In genomic region chr3:32455609-32456428, GRCh38 we compare ENCODE assay signal across 13 cellular contexts. TPM values are rescaled to one million over a fixed set of nuclear protein-coding genes. Genes with fewer than 3 reads are reported as not detected.
DNase-seq lines count a peak whose midpoint lies in the region; ATAC-seq and FAIRE-seq lines count a peak whose summit lies in the region.
"Had no signal": no experiment of that assay in that cellular context is flagged by ENCODE, and none has a peak within 500 bp of the region (broad histone marks: within the 10 kb centered on the region; RNA-seq: fewer than 3 reads in every experiment).

No MANE protein-coding gene starts in this region.

- H3K4me1 Mint-ChIP-seq in activated CD8-positive, alpha-beta memory T cell treated with anti-CD3 and anti-CD28 coated beads, Interleukin-2, amount 10 ng/mL, durations not matched to agents 7 days and 5 days, result peaks cover 31% of the 10 kb centered on the region
- H3K4me1 Mint-ChIP-seq in memory B cell, result peaks cover 48% of the 10 kb centered on the region

- ATAC-seq in GM19395 (IDR thresholded peaks at IDR 0.05; ENCODE audit: unreplicated experiment) (peak; percentile 40), memory B cell (ENCODE audit: low read depth) (no peak)
- no peak for ATAC-seq in activated CD8-positive, alpha-beta memory T cell treated with anti-CD3 and anti-CD28 coated beads, Interleukin-2, amount 10 ng/mL, durations not matched to agents 7 days and 5 days

- no peaks in the 10 kb centered on the region for H3K9me3 ChIP-seq in BLaER1 treated with 17β-estradiol and CSF1 and Interleukin-3, amounts not matched to agents 10 nM and 100 nM (replicated peaks in 1 of 11)
- H3K9me3 ChIP-seq: MG63 had no signal

- peak overlapping the region in 8 of 11 experiments; percentile 24 to 65 (median 38); a peak in 15 of 22 replicates for H3K27ac ChIP-seq in BLaER1 treated with 17β-estradiol and CSF1 and Interleukin-3, amounts not matched to agents 10 nM and 100 nM
- H3K27ac ChIP-seq: C4-2B had no signal

- peaks cover 13% of the 10 kb centered on the region for H3K36me3 Mint-ChIP-seq in activated CD8-positive, alpha-beta memory T cell treated with anti-CD3 and anti-CD28 coated beads, Interleukin-2, amount 10 ng/mL, durations not matched to agents 7 days and 5 days
- peaks cover 22% of the 10 kb centered on the region for H3K36me3 Mint-ChIP-seq in memory B cell

- no peaks in the 10 kb centered on the region for H3K9me3 Mint-ChIP-seq in activated CD8-positive, alpha-beta memory T cell treated with anti-CD3 and anti-CD28 coated beads, Interleukin-2, amount 10 ng/mL, durations not matched to agents 7 days and 5 days (ENCODE audit: low read depth)
- H3K9me3 Mint-ChIP-seq in memory B cell, result peaks cover 1% of the 10 kb centered on the region

- H3K4me3 Mint-ChIP-seq in activated CD8-positive, alpha-beta memory T cell treated with anti-CD3 and anti-CD28 coated beads, Interleukin-2, amount 10 ng/mL, durations not matched to agents 7 days and 5 days, result peak overlapping the region; percentile 28
- H3K4me3 Mint-ChIP-seq in memory B cell, result peak overlapping the region; percentile 72

- H3K4me1 ChIP-seq in BLaER1 treated with 17β-estradiol and CSF1 and Interleukin-3, amounts not matched to agents 10 nM and 100 nM, result peaks cover 62 to 89% (median 81%) of the 10 kb centered on the region in 10 experiments

- H3K4me3 ChIP-seq in BLaER1 treated with 17β-estradiol and CSF1 and Interleukin-3, amounts not matched to agents 10 nM and 100 nM, result peak overlapping the region in 2 of 10 experiments; percentile 2 to 31; a peak in 2 of 20 replicates
- H3K4me3 ChIP-seq: dorsolateral prefrontal cortex, MG63 had no signal

- peak overlapping the region in 8 of 11 experiments; percentile 7 to 56 (median 37); a peak in 10 of 22 replicates for H3K9ac ChIP-seq in BLaER1 treated with 17β-estradiol and CSF1 and Interleukin-3, amounts not matched to agents 10 nM and 100 nM

- peak overlapping the region; percentile 31 to 90 (median 79); a peak in 21 of 22 replicates for H3K4me2 ChIP-seq in BLaER1 treated with 17β-estradiol and CSF1 and Interleukin-3, amounts not matched to agents 10 nM and 100 nM

- no peak for FAIRE-seq in frontal cortex (lab: Jason Lieb, UNC)
- FAIRE-seq: kidney had no signal

- H3K36me3 ChIP-seq in BLaER1 treated with 17β-estradiol and CSF1 and Interleukin-3, amounts not matched to agents 10 nM and 100 nM, result peaks cover 35 to 64% (median 51%) of the 10 kb centered on the region in 11 experiments
- H3K36me3 ChIP-seq: MG63 had no signal

- peak overlapping the region; percentile 93 for H3K27ac Mint-ChIP-seq in activated CD8-positive, alpha-beta memory T cell treated with anti-CD3 and anti-CD28 coated beads, Interleukin-2, amount 10 ng/mL, durations not matched to agents 7 days and 5 days
- H3K27ac Mint-ChIP-seq in memory B cell, result peak overlapping the region; percentile 98

- no peaks in the 10 kb centered on the region for H3K27me3 Mint-ChIP-seq in activated CD8-positive, alpha-beta memory T cell treated with anti-CD3 and anti-CD28 coated beads, Interleukin-2, amount 10 ng/mL, durations not matched to agents 7 days and 5 days
- H3K27me3 Mint-ChIP-seq in memory B cell, result no peaks in the 10 kb centered on the region

- H3K27me3 ChIP-seq in BLaER1 treated with 17β-estradiol and CSF1 and Interleukin-3, amounts not matched to agents 10 nM and 100 nM, result no peaks in the 10 kb centered on the region
- H3K27me3 ChIP-seq: MG63 had no signal

- CTCF ChIA-PET in activated CD8-positive, alpha-beta memory T cell treated with anti-CD3 and anti-CD28 coated beads, Interleukin-2, amount 10 ng/mL, durations not matched to agents 7 days and 5 days (lab: Charles Lee), result interaction anchor here (1.1 to 4.8 kb wide), 14 partner anchors 9 to 81 kb away, joined by 3 to 35 read pairs (median 4); no protein-coding TSS in a partner anchor

- H4K20me1 ChIP-seq in BLaER1 treated with 17β-estradiol and CSF1 and Interleukin-3, amounts not matched to agents 10 nM and 100 nM, result peaks cover 7 to 49% (median 22%) of the 10 kb centered on the region in 11 experiments; a peak in 14 of 22 replicates

- peak; percentile 39 for DNase-seq in activated CD8-positive, alpha-beta memory T cell treated with anti-CD3 and anti-CD28 coated beads, Interleukin-2, amount 10 ng/mL, durations not matched to agents 7 days and 5 days
- DNase-seq in memory B cell (ENCODE audit: low spot score in 2 of 2) (no peak), NCI-H146 (lab: John Stamatoyannopoulos, UW) (no peak), SIG-M5 (lab: John Stamatoyannopoulos, UW) (no peak), GM03348 (ENCODE audit: low spot score) (no peak), frontal cortex (ENCODE audit: low spot score in 2 of 2) (no peak)
- DNase-seq: kidney, MG63, NCI-H345 had no signal

RNA-seq across cellular contexts. Expression of gene CMTM6, which starts 46.8 kb away (rescaled TPM):
- 100 to 1,000 TPM in 1 of 2 experiments, 10 to 100 TPM in 1; 43.7 to 102 TPM for total RNA-seq in activated CD8-positive, alpha-beta memory T cell treated with anti-CD3 and anti-CD28 coated beads, Interleukin-2, amount 10 ng/mL, durations not matched to agents 7 days and 5 days
- 24.9 TPM for total RNA-seq in frontal cortex
